ENCODE assay signal across 20 cellular contexts in genomic region chr13:59542303-59542702, GRCh38.
"Had no signal": no experiment of that assay in that cellular context is flagged by ENCODE, and none has a peak within 500 bp of the region (broad histone marks: within the 10 kb centered on the region; RNA-seq: fewer than 3 reads in every experiment).

No MANE protein-coding gene starts in this region.

- H3K36me3 ChIP-seq: left lung, tibial artery had no signal

- H3K9me3 ChIP-seq: left lung, mucosa of descending colon, tibial artery had no signal

- H3K36me3 Mint-ChIP-seq: naive thymus-derived CD4-positive, alpha-beta T cell; stimulated activated naive B cell treated with anti-CD40 and anti-IgM and Interleukin-4, amounts not matched to agents 10 μg/mL and 1 μg/mL and 100 μg/mL, for 72 hours had no signal

- H3K4me2 ChIP-seq: hepatocyte had no signal

- DNase-seq: activated naive CD4-positive, alpha-beta T cell treated with Interleukin-2 at 50 U/mL for 16 hours; aorta; cerebellar nuclear complex; endodermal cell; erythroblast; kidney; left lung; mammary epithelial cell; mucosa of descending colon; naive thymus-derived CD4-positive, alpha-beta T cell; nucleus accumbens; posterior cingulate gyrus; retina; stimulated activated CD4-positive, alpha-beta T cell treated with anti-CD3 and anti-CD28 coated beads, Interleukin-4, amount 100 ng/mL, for 1 hour; stimulated activated naive B cell treated with anti-CD40 and anti-IgM and Interleukin-4, amounts not matched to agents 10 μg/mL and 1 μg/mL and 100 μg/mL, for 72 hours; T-helper 9 cell; tibial artery had no signal

- H3K27me3 ChIP-seq: hepatocyte, left lung, tibial artery had no signal

- H3K27ac Mint-ChIP-seq: activated T-helper 17 cell treated with anti-CD3 and anti-CD28 coated beads, Interleukin-2, amount 50 U/mL, for 72 hours; dendritic cell treated with granulocyte-macrophage colony-stimulating factor and Interleukin-4, amounts not matched to agents 40 ng/mL and 50 ng/mL, for 4 days; endodermal cell; naive thymus-derived CD4-positive, alpha-beta T cell; stimulated activated naive B cell treated with anti-CD40 and anti-IgM and Interleukin-4, amounts not matched to agents 10 μg/mL and 1 μg/mL and 100 μg/mL, for 72 hours had no signal

- H3K4me3 ChIP-seq: hepatocyte, left lung, mucosa of descending colon, tibial artery had no signal

- H3K27ac ChIP-seq: hepatocyte, left lung, tibial artery had no signal

- H3K4me3 Mint-ChIP-seq: activated T-helper 17 cell treated with anti-CD3 and anti-CD28 coated beads, Interleukin-2, amount 50 U/mL, for 72 hours; dendritic cell treated with granulocyte-macrophage colony-stimulating factor and Interleukin-4, amounts not matched to agents 40 ng/mL and 50 ng/mL, for 4 days; endodermal cell; naive thymus-derived CD4-positive, alpha-beta T cell; stimulated activated naive B cell treated with anti-CD40 and anti-IgM and Interleukin-4, amounts not matched to agents 10 μg/mL and 1 μg/mL and 100 μg/mL, for 72 hours had no signal

- H2AFZ ChIP-seq: hepatocyte had no signal

- H3K4me1 ChIP-seq: left lung, tibial artery had no signal

- H3K9me3 Mint-ChIP-seq: activated T-helper 17 cell treated with anti-CD3 and anti-CD28 coated beads, Interleukin-2, amount 50 U/mL, for 72 hours; dendritic cell treated with granulocyte-macrophage colony-stimulating factor and Interleukin-4, amounts not matched to agents 40 ng/mL and 50 ng/mL, for 4 days; endodermal cell; stimulated activated naive B cell treated with anti-CD40 and anti-IgM and Interleukin-4, amounts not matched to agents 10 μg/mL and 1 μg/mL and 100 μg/mL, for 72 hours had no signal

- H3K27me3 Mint-ChIP-seq: dendritic cell treated with granulocyte-macrophage colony-stimulating factor and Interleukin-4, amounts not matched to agents 40 ng/mL and 50 ng/mL, for 4 days had no signal

- H3K4me1 Mint-ChIP-seq: activated T-helper 17 cell treated with anti-CD3 and anti-CD28 coated beads, Interleukin-2, amount 50 U/mL, for 72 hours; naive thymus-derived CD4-positive, alpha-beta T cell; stimulated activated naive B cell treated with anti-CD40 and anti-IgM and Interleukin-4, amounts not matched to agents 10 μg/mL and 1 μg/mL and 100 μg/mL, for 72 hours had no signal
